ENCODE assay signal across 26 cellular contexts in the genomic region with DNA sequence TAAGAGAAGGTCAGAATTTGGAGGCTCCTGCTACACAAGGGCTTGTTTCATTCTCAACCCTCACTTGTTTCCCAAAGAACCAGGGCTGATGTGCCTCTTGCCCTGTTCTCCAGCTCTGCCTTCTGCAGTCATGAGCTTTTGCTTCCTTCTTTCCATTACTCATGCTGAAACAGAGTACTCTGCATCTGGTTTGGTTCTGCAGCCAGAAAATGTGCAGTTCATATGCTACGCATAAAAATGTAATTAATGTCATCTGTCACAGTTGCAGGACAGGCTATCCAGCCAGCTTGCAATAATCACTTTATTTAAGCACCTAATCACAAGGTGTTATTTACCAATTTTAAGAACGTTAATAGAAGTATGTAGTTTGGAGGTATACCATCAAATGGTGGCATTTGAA.
DNase-seq lines count a peak whose midpoint lies in the region; ATAC-seq and TF ChIP-seq lines count a peak whose summit lies in the region.
"Had no signal": no experiment of that assay in that cellular context is flagged by ENCODE, and none has a peak within 500 bp of the region (broad histone marks: within the 10 kb centered on the region; RNA-seq: fewer than 3 reads in every experiment).

No MANE protein-coding gene starts in this region.

- H2BK20ac ChIP-seq in IMR-90 (ENCODE audit: low read depth, low read length), result 0 out of 2 replicates have a peak overlapping the region, but pooled peaks have one; percentile 20

- H4K91ac ChIP-seq in IMR-90 (ENCODE audit: insufficient read depth, low read depth, low read length), result no peak overlapping the region

- in situ Hi-C loops in IMR-90 (cut with MboI; ENCODE audit: low sequenced_read_pairs), result loop anchor here (10.0 kb wide), 1 partner anchor 150 kb away; the partner anchor contains the start of gene SRGAP1

- peak overlapping the region in 1 of 2 experiments; percentile 8; a peak in 2 of 4 replicates for H4K8ac ChIP-seq in IMR-90 (ENCODE audit: low read depth in 2 of 2, low read length in 2 of 2)

- H3K4me3 ChIP-seq in IMR-90 (ENCODE audit: insufficient read depth, low read depth, low read length) (no peak overlapping the region), adipocyte (ENCODE audit: low read length) (no peak overlapping the region), fibroblast of villous mesenchyme (ENCODE audit: low read depth, low read length) (no peak overlapping the region)
- H3K4me3 ChIP-seq: neural progenitor cell, thyroid gland had no signal

- no peak overlapping the region for H3K18ac ChIP-seq in IMR-90 (ENCODE audit: low read depth, low read length)

- no peak overlapping the region for H2AFZ ChIP-seq in IMR-90 (replicated peaks; ENCODE audit: low read length, poor library complexity)
- H2AFZ ChIP-seq: neural progenitor cell had no signal

- TF ChIP-seq POLR2A in IMR-90 (IDR thresholded peaks at IDR 0.05; ENCODE audit: low read depth, low read length), result no peak

- H4K5ac ChIP-seq in IMR-90 (ENCODE audit: low read depth, low read length), result no peak overlapping the region

- no peak overlapping the region for H3K56ac ChIP-seq in IMR-90 (ENCODE audit: extremely low read depth, insufficient read depth, low read length)

- intact Hi-C loops in IMR-90 (cut with micrococcal nuclease), result no loop called here

- H3K27ac ChIP-seq in IMR-90 (ENCODE audit: insufficient read depth, low read length), result no peak overlapping the region; the same call in 1 of the 2 replicates
- H3K27ac ChIP-seq: neural progenitor cell, thyroid gland had no signal

- POLR2A ChIA-PET in IMR-90 (lab: Charles Lee; ENCODE audit: unreplicated experiment), result no interaction called here

- H3K9me1 ChIP-seq in IMR-90 (ENCODE audit: insufficient read depth, low read length), result peaks cover 16% of the 10 kb centered on the region

- 0 out of 2 replicates have a peak overlapping the region, but pooled peaks have one; percentile 67 for H3K23ac ChIP-seq in IMR-90 (ENCODE audit: low read depth, low read length)

- peak; percentile 27; the same call in 1 of the 2 replicates for ATAC-seq in IMR-90 (ENCODE audit: low read depth)
- no peak for ATAC-seq in GM18517 (IDR thresholded peaks at IDR 0.05; ENCODE audit: unreplicated experiment)
- ATAC-seq: activated CD4-positive, CD25-positive, alpha-beta regulatory T cell treated with anti-CD3 and anti-CD28 coated beads, Interleukin-2, amount 50 U/mL, for 24 hours; esophagus mucosa; sciatic nerve; stimulated activated naive CD8-positive, alpha-beta T cell treated with anti-CD3 and anti-CD28 coated beads, Interleukin-15, Interleukin-2, amounts not matched to agents 100 U/mL and 50 U/mL, for 24 hours had no signal

- peaks cover 15% of the 10 kb centered on the region for H3K36me3 ChIP-seq in IMR-90 (ENCODE audit: control insufficient read depth, insufficient read depth, low read length)
- H3K36me3 ChIP-seq in adipocyte (ENCODE audit: control insufficient read depth, insufficient read depth, low read length, severe bottlenecking), result peaks cover 22% of the 10 kb centered on the region
- H3K36me3 ChIP-seq: neural progenitor cell, thyroid gland had no signal

- WGBS in IMR-90 (ENCODE audit: extremely low coverage in 2 of 2, insufficient read length in 1 of 2), 2 experiments, result no CpG with 5 or more reads among the region's 2 CpGs

- CTCF ChIA-PET in IMR-90 (lab: Yijun Ruan, JAX), result no interaction called here

- DNase-seq in Ammon's horn (ENCODE audit: low spot score), result peak; percentile 14
- DNase-seq in IMR-90, result peak; percentile 61
- DNase-seq in adipocyte (ENCODE audit: low read depth), result peak; percentile 68
- DNase-seq in fibroblast of villous mesenchyme (ENCODE audit: low read depth), result peak; percentile 38
- DNase-seq in iPS-NIHi7 (ENCODE audit: extremely low spot score), result no peak
- DNase-seq in cerebellum (ENCODE audit: low spot score), result no peak
- DNase-seq in activated naive CD4-positive, alpha-beta T cell treated with anti-CD3 and anti-CD28 coated beads, Interleukin-2, amount 50 U/mL, for 16 hours, result no peak
- DNase-seq: activated CD4-positive, alpha-beta memory T cell treated with anti-CD3 and anti-CD28 coated beads, Interleukin-2, amount 10 ng/mL, durations not matched to agents 7 days and 5 days; activated effector memory CD4-positive, alpha-beta T cell treated with Interleukin-2 at 50 U/mL for 16 hours; activated naive CD8-positive, alpha-beta T cell treated with anti-CD3 and anti-CD28 coated beads, Interleukin-2, amount 10 ng/mL, durations not matched to agents 7 days and 5 days; CD4-positive, CD25-positive, alpha-beta regulatory T cell; effector memory CD4-positive, alpha-beta T cell; glutamatergic neuron; Karpas-422; NCI-H187 treated with DMSO at 0.1 percent for 48 hours; NCI-H82; OCI-M1; Right ventricle myocardium superior; stimulated activated CD4-positive, alpha-beta T cell treated with anti-CD3 and anti-CD28 coated beads, Interleukin-15, amount 100 ng/mL, for 24 hours; stimulated activated naive CD8-positive, alpha-beta T cell treated with anti-CD3 and anti-CD28 coated beads, Interleukin-15, Interleukin-2, amounts not matched to agents 100 U/mL and 50 U/mL, for 24 hours; thyroid gland had no signal

- peaks cover 4% of the 10 kb centered on the region for H4K20me1 ChIP-seq in IMR-90 (ENCODE audit: insufficient read depth, low read length)

- no peak overlapping the region; the same call in 1 of the 2 replicates for H3K14ac ChIP-seq in IMR-90 (replicated peaks; ENCODE audit: low read depth, low read length)

- H2AK9ac ChIP-seq in IMR-90 (replicated peaks; ENCODE audit: low read depth, low read length, poor library complexity), result no peak overlapping the region

- no peak overlapping the region for H3K9ac ChIP-seq in IMR-90 (ENCODE audit: low read depth, low read length)
- H3K9ac ChIP-seq in adipocyte (ENCODE audit: low read length), result no peak overlapping the region
- H3K9ac ChIP-seq: neural progenitor cell had no signal

- no TSS peak for BruUV-seq in IMR-90 (replicated peaks; lab: Mats Ljungman, UMichigan)

- no peak overlapping the region for H3K4me2 ChIP-seq in IMR-90 (ENCODE audit: low read depth, low read length)
- H3K4me2 ChIP-seq: neural progenitor cell had no signal

- H2AK5ac ChIP-seq in IMR-90 (ENCODE audit: low read depth, low read length), result 0 out of 2 replicates have a peak overlapping the region, but pooled peaks have one; percentile 37

- peaks cover 44 to 70% of the 10 kb centered on the region in 2 experiments for H3K79me1 ChIP-seq in IMR-90 (ENCODE audit: low read depth in 1 of 2, low read length in 2 of 2)

- H3K4ac ChIP-seq in IMR-90 (ENCODE audit: low read depth, low read length), result peak overlapping the region; percentile 66

- no peaks in the 10 kb centered on the region for H3K9me3 ChIP-seq in IMR-90 (ENCODE audit: control insufficient read depth, insufficient read depth, low read length)
- H3K9me3 ChIP-seq in adipocyte (ENCODE audit: control insufficient read depth, low read length), result no peaks in the 10 kb centered on the region
- H3K9me3 ChIP-seq: thyroid gland had no signal

- peaks cover 25% of the 10 kb centered on the region for H3K4me1 ChIP-seq in IMR-90 (ENCODE audit: control insufficient read depth, insufficient read depth, low read length)
- peaks cover 40% of the 10 kb centered on the region for H3K4me1 ChIP-seq in adipocyte (ENCODE audit: control insufficient read depth, insufficient read depth, low read length)

- H3K27me3 ChIP-seq in IMR-90 (ENCODE audit: control insufficient read depth, insufficient read depth, low read length), result no peaks in the 10 kb centered on the region
- no peaks in the 10 kb centered on the region for H3K27me3 ChIP-seq in adipocyte (replicated peaks; ENCODE audit: control insufficient read depth, insufficient read depth, low read length)
- H3K27me3 ChIP-seq: neural progenitor cell, thyroid gland had no signal

- dilution Hi-C loops in IMR-90 (cut with HindIII; ENCODE audit: low sequenced_read_pairs, unreplicated experiment), result no loop called here

- H2BK120ac ChIP-seq in IMR-90 (ENCODE audit: low read depth, low read length), result no peak overlapping the region

- TF ChIP-seq CTCF in IMR-90 (conservative IDR thresholded peaks at IDR 0.05; ENCODE audit: low read depth, low read length) (no peak), fibroblast of villous mesenchyme (IDR thresholded peaks at IDR 0.05; ENCODE audit: insufficient read depth, low read depth, low read length) (no peak)

- H2BK5ac ChIP-seq in IMR-90 (ENCODE audit: low read depth, low read length, poor library complexity, severe bottlenecking), result peak overlapping the region; percentile 52

- no peak for TF ChIP-seq RAD21 in IMR-90 (IDR thresholded peaks at IDR 0.05; ENCODE audit: low read length)

- H2BK15ac ChIP-seq in IMR-90 (ENCODE audit: low read depth, low read length), result no peak overlapping the region

TF ChIP-seq in IMR-90, 13 proteins besides CTCF, POLR2A, EP300 and RAD21:
- TF ChIP-seq MAZ (IDR thresholded peaks at IDR 0.05; ENCODE audit: borderline replicate concordance, low read depth, low read length), result no peak

Comparison
In these comparisons a context has a peak if more than half of its experiments do, and no peak if none do; other contexts are left out.
1. DNase-seq: peak in Ammon's horn (single experiment), IMR-90 (single experiment), adipocyte (single experiment) and fibroblast of villous mesenchyme (single experiment); none in iPS-NIHi7 (single experiment), cerebellum (single experiment) and activated naive CD4-positive, alpha-beta T cell treated with anti-CD3 and anti-CD28 coated beads, Interleukin-2, amount 50 U/mL, for 16 hours (single experiment).